In the genomic region with DNA sequence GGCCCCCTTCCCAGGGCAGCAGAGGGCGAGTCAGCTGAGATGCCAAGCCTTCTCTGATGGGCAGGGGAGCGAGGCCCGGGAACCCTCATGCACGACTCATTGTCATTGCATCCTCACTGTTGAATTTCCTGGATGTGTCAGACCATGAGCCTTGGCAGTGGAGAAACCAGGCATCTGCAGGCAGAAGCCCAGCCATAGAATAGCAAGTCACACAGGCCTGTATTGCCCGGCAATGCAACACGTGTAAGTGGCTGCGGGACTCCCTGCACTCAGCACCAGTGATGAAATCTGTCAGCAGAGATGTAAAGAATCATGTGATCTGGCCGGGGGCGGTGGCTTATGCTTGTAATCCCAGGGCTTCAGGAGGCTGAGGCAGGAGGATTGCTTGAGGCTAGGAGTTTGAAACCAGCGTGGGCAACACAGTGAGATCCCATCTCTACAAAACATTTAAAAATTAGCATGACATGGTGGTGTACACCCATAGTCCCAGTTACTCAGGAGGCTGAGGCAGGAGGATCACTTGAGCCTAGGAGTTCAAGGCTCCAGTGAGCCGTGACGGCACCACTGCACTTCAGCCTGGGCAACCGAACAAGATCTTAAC, we compare ENCODE assay signal across 12 cellular contexts.
A peak's percentile ranks its signal among the peaks of the same experiment; 100 is the strongest.
DNase-seq lines count a peak whose midpoint lies in the region; ATAC-seq, FAIRE-seq and TF ChIP-seq lines count a peak whose summit lies in the region.
"Had no signal": no experiment of that assay in that cellular context is flagged by ENCODE, and none has a peak within 500 bp of the region (broad histone marks: within the 10 kb centered on the region; RNA-seq: fewer than 3 reads in every experiment).

No MANE protein-coding gene starts in this region.

- TF ChIP-seq EP300 in K562 (IDR thresholded peaks at IDR 0.05; ENCODE audit: low read length): no peak

- no peak overlapping the region for H2AFZ ChIP-seq in K562 (ENCODE audit: low read depth, low read length)

- H2BK5ac ChIP-seq in mesendoderm (ENCODE audit: low read length): no peak overlapping the region

- WGBS in K562 (ENCODE audit: insufficient coverage, low coverage, missing lambda C conversion rate): 3% methylated on average over 11 of the region's 13 CpGs
- WGBS in mesendoderm (ENCODE audit: extremely low coverage, insufficient coverage, low lambda C conversion rate): no CpG with 5 or more reads among the region's 13 CpGs

- H3K4me3 ChIP-seq in BLaER1 treated with 17β-estradiol and CSF1 and Interleukin-3, amounts not matched to agents 10 nM and 100 nM: no peak overlapping the region
- H3K4me3 ChIP-seq in K562 (no peak overlapping the region), mesendoderm (ENCODE audit: low read length) (no peak overlapping the region)
- H3K4me3 ChIP-seq: vagina had no signal

- H4K8ac ChIP-seq in mesendoderm (ENCODE audit: low read depth, low read length): no peak overlapping the region

- FAIRE-seq in K562 (lab: Jason Lieb, UNC): no peak
- no peak for FAIRE-seq in GM19239 (lab: Jason Lieb, UNC)

- H3K36me3 ChIP-seq in BLaER1 treated with 17β-estradiol and CSF1 and Interleukin-3, amounts not matched to agents 10 nM and 100 nM: no peaks in the 10 kb centered on the region
- H3K36me3 ChIP-seq in K562 (ENCODE audit: control insufficient read depth, insufficient read depth, low read length): no peaks in the 10 kb centered on the region
- no peaks in the 10 kb centered on the region for H3K36me3 ChIP-seq in mesendoderm (ENCODE audit: control insufficient read depth, insufficient read depth, low read length)
- H3K36me3 ChIP-seq: vagina had no signal

- in situ Hi-C loops in K562 (cut with MboI): no loop called here

- no peak overlapping the region for H2AK5ac ChIP-seq in mesendoderm (ENCODE audit: low read length)

- H3K9me3 ChIP-seq in BLaER1 treated with 17β-estradiol and CSF1 and Interleukin-3, amounts not matched to agents 10 nM and 100 nM (replicated peaks in 1 of 11): no peaks in the 10 kb centered on the region
- no peaks in the 10 kb centered on the region for H3K9me3 ChIP-seq in K562 (replicated peaks; ENCODE audit: control insufficient read depth, insufficient read depth, low read depth, low read length)
- H3K9me3 ChIP-seq: vagina had no signal

- H3K79me1 ChIP-seq in mesendoderm (ENCODE audit: low read length): no peaks in the 10 kb centered on the region

- no peak overlapping the region for H3K4ac ChIP-seq in mesendoderm (ENCODE audit: low read depth, low read length)

- no peaks in the 10 kb centered on the region for H3K79me2 ChIP-seq in K562 (ENCODE audit: control insufficient read depth, insufficient read depth, low read length)
- no peaks in the 10 kb centered on the region for H3K79me2 ChIP-seq in mesendoderm (ENCODE audit: control insufficient read depth, insufficient read depth, low read length)

- peak; percentile 69 for DNase-seq in LHCN-M2 (ENCODE audit: low read depth)
- no peak for DNase-seq in K562 (ENCODE audit: extremely low read depth in 1 of 4, low spot score in 3 of 4)
- DNase-seq in mesendoderm: peak; percentile 58
- no peak for DNase-seq in GM19239 (ENCODE audit: insufficient read length, low spot score)
- no peak for DNase-seq in HPDE6-E6E7 (ENCODE audit: extremely low spot score)
- DNase-seq in left lobe of liver (ENCODE audit: low spot score): no peak
- DNase-seq: CD8-positive, alpha-beta T cell; natural killer cell; NCI-H1417 had no signal

- TF ChIP-seq POLR2A in K562 (conservative IDR thresholded peaks at IDR 0.05): no peak

- H2BK120ac ChIP-seq in mesendoderm (ENCODE audit: low read depth, low read length): no peak overlapping the region

- no peaks in the 10 kb centered on the region for H4K20me1 ChIP-seq in BLaER1 treated with 17β-estradiol and CSF1 and Interleukin-3, amounts not matched to agents 10 nM and 100 nM
- no peaks in the 10 kb centered on the region for H4K20me1 ChIP-seq in K562 (replicated peaks; ENCODE audit: control insufficient read depth, insufficient read depth, low read length)

- no peaks in the 10 kb centered on the region for H3K9me1 ChIP-seq in K562 (ENCODE audit: control insufficient read depth, insufficient read depth, low read length)

- H3K27ac ChIP-seq in BLaER1 treated with 17β-estradiol and CSF1 and Interleukin-3, amounts not matched to agents 10 nM and 100 nM: peak overlapping the region in 4 of 11 experiments; percentile 22 to 58 (median 48); a peak in 7 of 22 replicates
- H3K27ac ChIP-seq in K562 (ENCODE audit: extremely low read depth, low read depth, low read length) (no peak overlapping the region), mesendoderm (ENCODE audit: low read depth, low read length) (no peak overlapping the region)
- H3K27ac ChIP-seq: vagina had no signal

- no peak overlapping the region for H4K5ac ChIP-seq in mesendoderm (ENCODE audit: low read length)

- H3K56ac ChIP-seq in mesendoderm (ENCODE audit: low read length): no peak overlapping the region

- POLR2A ChIA-PET in K562 (lab: Yijun Ruan, JAX): no interaction called here

- TF ChIP-seq RAD21 in K562 (CRISPR knock-in tag; conservative IDR thresholded peaks at IDR 0.05 in 1 of 2, IDR thresholded peaks at IDR 0.05 in 1 of 2): no peak

- H2BK15ac ChIP-seq in mesendoderm (replicated peaks; ENCODE audit: low read depth): no peak overlapping the region

- peaks cover 23 to 40% (median 31%) of the 10 kb centered on the region in 10 experiments for H3K4me1 ChIP-seq in BLaER1 treated with 17β-estradiol and CSF1 and Interleukin-3, amounts not matched to agents 10 nM and 100 nM
- H3K4me1 ChIP-seq in K562 (replicated peaks in 1 of 2; ENCODE audit: control insufficient read depth in 2 of 2, insufficient read depth in 2 of 2, low read length in 2 of 2): no peaks in the 10 kb centered on the region
- peaks cover 3% of the 10 kb centered on the region for H3K4me1 ChIP-seq in mesendoderm (ENCODE audit: control insufficient read depth, low read depth, low read length)

- no peak overlapping the region for H3K18ac ChIP-seq in mesendoderm (ENCODE audit: low read length)

- H3K23ac ChIP-seq in mesendoderm (ENCODE audit: low read length): no peak overlapping the region

- BruUV-seq in K562 (replicated peaks; lab: Mats Ljungman, UMichigan): no TSS peak

- no peaks in the 10 kb centered on the region for H3K27me3 ChIP-seq in BLaER1 treated with 17β-estradiol and CSF1 and Interleukin-3, amounts not matched to agents 10 nM and 100 nM
- H3K27me3 ChIP-seq in K562 (ENCODE audit: control insufficient read depth in 2 of 2, insufficient read depth in 2 of 2, low read length in 2 of 2): peaks cover 3 to 32% of the 10 kb centered on the region in 2 experiments
- H3K27me3 ChIP-seq in mesendoderm (ENCODE audit: insufficient read depth, low read length, poor library complexity): no peaks in the 10 kb centered on the region
- H3K27me3 ChIP-seq: vagina had no signal

- intact Hi-C loops in K562 (cut with micrococcal nuclease): no loop called here

- peak overlapping the region in 9 of 11 experiments; percentile 1 to 80 (median 27); a peak in 14 of 22 replicates for H3K4me2 ChIP-seq in BLaER1 treated with 17β-estradiol and CSF1 and Interleukin-3, amounts not matched to agents 10 nM and 100 nM
- H3K4me2 ChIP-seq in K562 (ENCODE audit: insufficient read depth, low read length): no peak overlapping the region
- H3K4me2 ChIP-seq in mesendoderm (ENCODE audit: low read length): no peak overlapping the region

- ATAC-seq in K562 (peak; percentile 49), left lobe of liver (no peak), GM21619 (IDR thresholded peaks at IDR 0.05; ENCODE audit: unreplicated experiment) (no peak)
- ATAC-seq: CD8-positive, alpha-beta T cell; natural killer cell had no signal

- no peak for TF ChIP-seq CTCF in K562 (IDR thresholded peaks at IDR 0.05 in 2 of 3, conservative IDR thresholded peaks at IDR 0.05 in 1 of 3; ENCODE audit: insufficient read depth in 2 of 3, low read depth in 1 of 3, low read length in 3 of 3)

- CTCF ChIA-PET in K562 (lab: Yijun Ruan, JAX; ENCODE audit: low intra/inter-chr PET ratio): no interaction called here

- H3K9ac ChIP-seq in BLaER1 treated with 17β-estradiol and CSF1 and Interleukin-3, amounts not matched to agents 10 nM and 100 nM: no peak overlapping the region
- H3K9ac ChIP-seq in K562 (ENCODE audit: insufficient read depth in 1 of 2, low read depth in 2 of 2, low read length in 2 of 2) (no peak overlapping the region), mesendoderm (ENCODE audit: low read length) (no peak overlapping the region)

TF ChIP-seq in K562, 482 proteins besides CTCF, POLR2A, EP300 and RAD21 (continues in another document):
- TF ChIP-seq RBM15 (IDR thresholded peaks at IDR 0.05; ENCODE audit: insufficient read depth, low read length): no peak
- TF ChIP-seq CEBPB (tag; IDR thresholded peaks at IDR 0.05): 0 out of 2 replicates have a peak, but pooled peaks have one; percentile 6
- no peak for TF ChIP-seq HMGN3 (IDR thresholded peaks at IDR 0.05; ENCODE audit: borderline replicate concordance, extremely low read depth, insufficient read length, low read depth, low read length)
- TF ChIP-seq HNRNPH1 (optimal IDR thresholded peaks at IDR 0.05; ENCODE audit: low read depth, low read length): no peak
- TF ChIP-seq ZNF384 (IDR thresholded peaks at IDR 0.05; ENCODE audit: low read depth, low read length): no peak

Comparison
In these comparisons a context has a peak if more than half of its experiments do, and no peak if none do; other contexts are left out.
1. H3K4me2 ChIP-seq: peak in BLaER1 treated with 17β-estradiol and CSF1 and Interleukin-3, amounts not matched to agents 10 nM and 100 nM (9 of 11); none in K562 (single experiment) and mesendoderm (single experiment).
2. DNase-seq: peak in LHCN-M2 (single experiment) and mesendoderm (single experiment); none in K562 (0 of 4), GM19239 (single experiment), HPDE6-E6E7 (single experiment) and left lobe of liver (single experiment).